10 cellular contexts compared by ENCODE assay signal in the genomic region with DNA sequence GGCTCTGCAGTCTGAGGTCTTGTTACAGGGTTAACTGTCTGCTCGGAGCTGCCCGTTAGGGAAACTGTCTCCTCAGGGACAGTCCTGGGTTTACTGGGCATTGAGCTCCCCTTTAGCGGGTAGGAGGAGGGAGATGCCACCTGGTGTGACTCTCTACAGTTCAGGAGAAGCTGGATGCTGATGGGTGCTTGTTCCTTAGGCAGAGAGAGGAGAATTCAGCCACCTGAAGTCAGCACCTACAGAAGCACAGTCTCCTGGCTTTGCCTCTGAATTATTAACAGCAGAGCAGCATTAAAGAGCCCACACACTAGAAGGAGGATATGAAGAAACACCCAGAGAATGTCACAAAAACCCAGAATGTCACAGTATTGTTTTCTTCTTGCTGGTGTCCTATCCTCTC. TPM values are rescaled to one million over a fixed set of nuclear protein-coding genes. Genes with fewer than 3 reads are reported as not detected.
DNase-seq lines count a peak whose midpoint lies in the region; ATAC-seq, FAIRE-seq and TF ChIP-seq lines count a peak whose summit lies in the region.
"Had no signal": no experiment of that assay in that cellular context is flagged by ENCODE, and none has a peak within 500 bp of the region (broad histone marks: within the 10 kb centered on the region; RNA-seq: fewer than 3 reads in every experiment).

No MANE protein-coding gene starts in this region.

- no peak for FAIRE-seq in endothelial cell of umbilical vein (lab: Jason Lieb, UNC)

- peaks cover 34% of the 10 kb centered on the region for H3K4me1 Mint-ChIP-seq in T-helper 17 cell

- H3K9ac ChIP-seq in BLaER1 treated with 17β-estradiol and CSF1 and Interleukin-3, amounts not matched to agents 10 nM and 100 nM: peak overlapping the region in 5 of 11 experiments; percentile 33 to 90 (median 47); a peak in 9 of 22 replicates
- H3K9ac ChIP-seq in endothelial cell of umbilical vein (replicated peaks; ENCODE audit: extremely low read depth, insufficient read depth, low read length): peak overlapping the region; percentile 76
- no peak overlapping the region for H3K9ac ChIP-seq in parathyroid adenoma

- H3K9me1 ChIP-seq in endothelial cell of umbilical vein (replicated peaks; ENCODE audit: control insufficient read depth, extremely low read depth, insufficient read depth, low read length): no peaks in the 10 kb centered on the region

- H3K4me2 ChIP-seq in BLaER1 treated with 17β-estradiol and CSF1 and Interleukin-3, amounts not matched to agents 10 nM and 100 nM: peak overlapping the region; percentile 43 to 95 (median 65)
- H3K4me2 ChIP-seq in endothelial cell of umbilical vein (ENCODE audit: insufficient read depth, low read length) (peak overlapping the region; percentile 92), parathyroid adenoma (ENCODE audit: low read length) (no peak overlapping the region)

- TF ChIP-seq POLR2A in endothelial cell of umbilical vein (IDR thresholded peaks at IDR 0.05; ENCODE audit: low read depth, low read length): no peak

- DNase-seq in T-helper 17 cell: no peak
- peak; percentile 47 for DNase-seq in endothelial cell of umbilical vein (ENCODE audit: low read depth, low spot score)
- DNase-seq in HuH-7.5 (ENCODE audit: low spot score): no peak
- no peak for DNase-seq in NCI-H526 treated with DMSO at 0.1 percent for 48 hours (lab: John Stamatoyannopoulos, UW)
- no peak for DNase-seq in NCI-H1930 (lab: John Stamatoyannopoulos, UW)
- DNase-seq: left cardiac atrium had no signal

- peak overlapping the region in 9 of 11 experiments; percentile 7 to 82 (median 53); a peak in 12 of 22 replicates for H3K27ac ChIP-seq in BLaER1 treated with 17β-estradiol and CSF1 and Interleukin-3, amounts not matched to agents 10 nM and 100 nM
- H3K27ac ChIP-seq in endothelial cell of umbilical vein (ENCODE audit: insufficient read depth, low read depth, low read length): peak overlapping the region; percentile 63
- H3K27ac ChIP-seq in parathyroid adenoma: peak overlapping the region; percentile 55

- no peaks in the 10 kb centered on the region for H3K27me3 Mint-ChIP-seq in T-helper 17 cell

- CTCF ChIA-PET in endothelial cell of umbilical vein (lab: Charles Lee): interaction anchor here (1.1 to 2.4 kb wide), 5 partner anchors 19 to 188 kb away, joined by 3 to 19 read pairs (median 6); a partner anchor contains a TSS

- no TSS peak for BruUV-seq in endothelial cell of umbilical vein (replicated peaks; lab: Mats Ljungman, UMichigan)

- peaks cover 10 to 55% (median 24%) of the 10 kb centered on the region in 10 experiments for H3K4me1 ChIP-seq in BLaER1 treated with 17β-estradiol and CSF1 and Interleukin-3, amounts not matched to agents 10 nM and 100 nM
- H3K4me1 ChIP-seq in endothelial cell of umbilical vein (ENCODE audit: control insufficient read depth, extremely low read depth, insufficient read depth, low read length): peaks cover 57% of the 10 kb centered on the region
- no peaks in the 10 kb centered on the region for H3K4me1 ChIP-seq in parathyroid adenoma

- H3K4me3 Mint-ChIP-seq in T-helper 17 cell: peak overlapping the region; percentile 89
- H3K4me3 Mint-ChIP-seq: WTC11 had no signal

- H3K36me3 Mint-ChIP-seq in T-helper 17 cell (ENCODE audit: low read depth): peaks cover 19% of the 10 kb centered on the region
- H3K36me3 Mint-ChIP-seq: WTC11 had no signal

- dilution Hi-C loops in endothelial cell of umbilical vein (cut with MboI; ENCODE audit: extremely low pct_ligation_motif_present, low sequenced_read_pairs): no loop called here

- TF ChIP-seq CTCF in endothelial cell of umbilical vein (IDR thresholded peaks at IDR 0.05; ENCODE audit: extremely low read depth in 1 of 2, insufficient read depth in 1 of 2, low read depth in 1 of 2, low read length in 2 of 2) (no peak), parathyroid adenoma (IDR thresholded peaks at IDR 0.05) (no peak)

- peak overlapping the region; percentile 5 for H2AFZ ChIP-seq in endothelial cell of umbilical vein (ENCODE audit: low read depth, low read length)
- no peak overlapping the region for H2AFZ ChIP-seq in parathyroid adenoma

- intact Hi-C loops in endothelial cell of umbilical vein (cut with micrococcal nuclease): loop anchor here (1.0 to 10.0 kb wide), 5 partner anchors 18 to 417 kb away; a partner anchor contains a TSS

- peaks cover 0 to 29% (median 0%) of the 10 kb centered on the region in 11 experiments; a peak in 6 of 22 replicates for H3K9me3 ChIP-seq in BLaER1 treated with 17β-estradiol and CSF1 and Interleukin-3, amounts not matched to agents 10 nM and 100 nM (replicated peaks in 1 of 11)
- H3K9me3 ChIP-seq in T-helper 17 cell (ENCODE audit: control insufficient read depth, low read length, poor library complexity, severe bottlenecking) (peaks cover 27% of the 10 kb centered on the region), endothelial cell of umbilical vein (replicated peaks; ENCODE audit: control insufficient read depth, insufficient read depth, low read length) (no peaks in the 10 kb centered on the region), parathyroid adenoma (ENCODE audit: control insufficient read depth, low read length) (no peaks in the 10 kb centered on the region)

- no peaks in the 10 kb centered on the region for H4K20me1 ChIP-seq in BLaER1 treated with 17β-estradiol and CSF1 and Interleukin-3, amounts not matched to agents 10 nM and 100 nM
- no peaks in the 10 kb centered on the region for H4K20me1 ChIP-seq in endothelial cell of umbilical vein (replicated peaks; ENCODE audit: control insufficient read depth, extremely low read depth, insufficient read depth, low read length)

- H3K36me3 ChIP-seq in BLaER1 treated with 17β-estradiol and CSF1 and Interleukin-3, amounts not matched to agents 10 nM and 100 nM: peaks cover 0 to 29% (median 0%) of the 10 kb centered on the region in 11 experiments; a peak in 6 of 22 replicates
- peaks cover 9 to 22% of the 10 kb centered on the region in 2 experiments for H3K36me3 ChIP-seq in endothelial cell of umbilical vein (ENCODE audit: control insufficient read depth in 2 of 2, extremely low read depth in 1 of 2, insufficient read depth in 2 of 2, low read length in 2 of 2)
- no peaks in the 10 kb centered on the region for H3K36me3 ChIP-seq in parathyroid adenoma (ENCODE audit: control insufficient read depth, insufficient read depth, low read length)

- peak overlapping the region; percentile 89 for H3K27ac Mint-ChIP-seq in T-helper 17 cell
- H3K27ac Mint-ChIP-seq: WTC11 had no signal

- H3K27me3 ChIP-seq in BLaER1 treated with 17β-estradiol and CSF1 and Interleukin-3, amounts not matched to agents 10 nM and 100 nM: no peaks in the 10 kb centered on the region
- no peaks in the 10 kb centered on the region for H3K27me3 ChIP-seq in endothelial cell of umbilical vein (ENCODE audit: control insufficient read depth in 2 of 2, insufficient read depth in 2 of 2, low read length in 2 of 2)
- H3K27me3 ChIP-seq in parathyroid adenoma (ENCODE audit: control insufficient read depth, insufficient read depth, low read length): no peaks in the 10 kb centered on the region

- POLR2A ChIA-PET in endothelial cell of umbilical vein (lab: Charles Lee): interaction anchor here (0.6 to 1.6 kb wide), 4 partner anchors 19 to 113 kb away, joined by 3 to 5 read pairs (median 4); a partner anchor contains a TSS

- H3K4me3 ChIP-seq in BLaER1 treated with 17β-estradiol and CSF1 and Interleukin-3, amounts not matched to agents 10 nM and 100 nM: peak overlapping the region in 6 of 10 experiments; percentile 16 to 67 (median 54); a peak in 9 of 20 replicates
- H3K4me3 ChIP-seq in endothelial cell of umbilical vein (replicated peaks in 1 of 3; ENCODE audit: insufficient read depth in 1 of 3, low read depth in 1 of 3, low read length in 3 of 3): peak overlapping the region; percentile 78 to 80 (median 79)
- peak overlapping the region; percentile 45 for H3K4me3 ChIP-seq in parathyroid adenoma (ENCODE audit: low read depth, low read length)

- ATAC-seq in T-helper 17 cell: peak; percentile 42
- no peak for ATAC-seq in HG02840 (IDR thresholded peaks at IDR 0.05; ENCODE audit: low FRiP score, unreplicated experiment)
- ATAC-seq: WTC11 had no signal

- H3K79me2 ChIP-seq in endothelial cell of umbilical vein (ENCODE audit: control insufficient read depth, insufficient read depth, low read length) (peaks cover 46% of the 10 kb centered on the region), parathyroid adenoma (no peaks in the 10 kb centered on the region)

TF ChIP-seq in endothelial cell of umbilical vein, 7 proteins besides CTCF, POLR2A, EP300 and RAD21 (continues in another document):
- TF ChIP-seq GATA2 (IDR thresholded peaks at IDR 0.05; ENCODE audit: insufficient read depth, insufficient read length, low read depth, low read length): no peak
- TF ChIP-seq MYC (IDR thresholded peaks at IDR 0.05; ENCODE audit: low read depth, low read length): no peak
- no peak for TF ChIP-seq POLR2AphosphoS5 (IDR thresholded peaks at IDR 0.05; ENCODE audit: insufficient read depth, low read depth, low read length)
- no peak for TF ChIP-seq EZH2 (IDR thresholded peaks at IDR 0.05; ENCODE audit: borderline replicate concordance, low read depth, low read length, severe bottlenecking)
- no peak for TF ChIP-seq JUN (IDR thresholded peaks at IDR 0.05; ENCODE audit: borderline replicate concordance, insufficient read depth, insufficient read length, low read depth)

RNA-seq across cellular contexts. Expression of a gene that starts 0.7 kb away (rescaled TPM):
- total RNA-seq in T-helper 17 cell (100 to 1,000 TPM in 1 of 2 donors, 10 to 100 TPM in 1; 62.1 to 113 TPM), endothelial cell of umbilical vein (168 and 174 TPM in 2 replicates)
- 38.6 and 56.6 TPM in 2 replicates for polyA plus RNA-seq in endothelial cell of umbilical vein
- polyA plus RNA-seq in endothelial cell of umbilical vein (2011; cell fraction: cytosol; rRNA removed): 88.4 and 95.0 TPM in 2 replicates
- polyA plus RNA-seq in endothelial cell of umbilical vein (2011; cell fraction: nucleus; rRNA removed): 45.2 and 49.1 TPM in 2 replicates
- polyA plus RNA-seq in endothelial cell of umbilical vein (2012): 180 and 200 TPM in 2 replicates
- 95.6 and 104 TPM in 2 replicates for polyA minus RNA-seq in endothelial cell of umbilical vein
- polyA minus RNA-seq in endothelial cell of umbilical vein (2011; cell fraction: cytosol; rRNA and poly(A)+ RNA removed): not detected
- polyA minus RNA-seq in endothelial cell of umbilical vein (2011; cell fraction: nucleus; rRNA and poly(A)+ RNA removed): 24.3 and 30.1 TPM in 2 replicates

RNA-seq across cellular contexts. Expression of a gene that starts 53.2 kb away (rescaled TPM):
- total RNA-seq in T-helper 17 cell (10 to 100 TPM; 62.7 to 68.3 TPM), endothelial cell of umbilical vein (42.4 and 51.1 TPM in 2 replicates)
- 37.9 and 43.4 TPM in 2 replicates for polyA plus RNA-seq in endothelial cell of umbilical vein
- polyA plus RNA-seq in endothelial cell of umbilical vein (2011; cell fraction: cytosol; rRNA removed): 73.8 and 77.7 TPM in 2 replicates
- 36.5 and 39.7 TPM in 2 replicates for polyA plus RNA-seq in endothelial cell of umbilical vein (2011; cell fraction: nucleus; rRNA removed)
- polyA plus RNA-seq in endothelial cell of umbilical vein (2012): 41.9 and 44.3 TPM in 2 replicates
- 36.6 and 38.7 TPM in 2 replicates for polyA minus RNA-seq in endothelial cell of umbilical vein
- polyA minus RNA-seq in endothelial cell of umbilical vein (2011; cell fraction: cytosol; rRNA and poly(A)+ RNA removed): not detected
- 9.5 and 14.5 TPM in 2 replicates for polyA minus RNA-seq in endothelial cell of umbilical vein (2011; cell fraction: nucleus; rRNA and poly(A)+ RNA removed)
